In genomic region chr3:10164546-10165393, GRCh38 we compare ENCODE assay signal across 8 cellular contexts. TPM values are rescaled to one million over a fixed set of nuclear protein-coding genes. Genes with fewer than 3 reads are reported as not detected.
DNase-seq lines count a peak whose midpoint lies in the region; ATAC-seq and TF ChIP-seq lines count a peak whose summit lies in the region.

TSS of gene IRAK2 (plus strand) at chr3:10164919. CDS start at chr3:10164955, 36 bp downstream.

- H3K4me3 ChIP-seq in HUES6 (ENCODE audit: low read depth, low read length) = peak within 1 kb of the TSS; percentile 86
- H3K4me3 ChIP-seq in WI38 (ENCODE audit: low read depth, low read length) = peak within 1 kb of the TSS; percentile 83
- peak within 1 kb of the TSS; percentile 81 to 95 (median 83) for H3K4me3 ChIP-seq in spleen

- DNase-seq in Caki2 (ENCODE audit: low read depth) = peak; percentile 49
- DNase-seq in central memory CD8-positive, alpha-beta T cell (ENCODE audit: low spot score in 2 of 2) = peak; percentile 23 to 33
- peak; percentile 81 for DNase-seq in islet precursor cell
- DNase-seq in spleen = peak; percentile 95
- DNase-seq in NCI-H1694 (lab: John Stamatoyannopoulos, UW) = no peak

- no peaks in the 10 kb centered on the region for H3K36me3 ChIP-seq in HUES6 (ENCODE audit: control insufficient read depth, insufficient read depth, low read length)
- H3K36me3 ChIP-seq in spleen = peaks cover 0 to 12% (median 0%) of the 10 kb centered on the region in 6 donors

- H3K27ac ChIP-seq in HUES6 (ENCODE audit: low read depth, low read length) (no peak within 1 kb of the TSS), spleen (peak within 1 kb of the TSS; percentile 63 to 92 (median 84))

- peaks cover 7% of the 10 kb centered on the region for H3K4me1 Mint-ChIP-seq in central memory CD8-positive, alpha-beta T cell

- in situ Hi-C loops in Caki2 (cut with HindIII; ENCODE audit: low pct_unique_long_range_greater_than_20kb, low sequenced_read_pairs) = no loop called here

- H3K27ac Mint-ChIP-seq in central memory CD8-positive, alpha-beta T cell (ENCODE audit: low read depth) = no peak within 1 kb of the TSS

- TF ChIP-seq CTCF in WI38 (IDR thresholded peaks at IDR 0.05; ENCODE audit: low read depth, low read length) (peak; percentile 52), spleen (IDR thresholded peaks at IDR 0.05 in 8 of 11, conservative IDR thresholded peaks at IDR 0.05 in 3 of 11) (peak; percentile 58 to 98 (median 95))

- no peaks in the 10 kb centered on the region for H3K27me3 Mint-ChIP-seq in central memory CD8-positive, alpha-beta T cell

- H3K27me3 ChIP-seq in HUES6 (ENCODE audit: control insufficient read depth, insufficient read depth, low read length) (peaks cover 6% of the 10 kb centered on the region), spleen (replicated peaks in 1 of 7) (no peaks in the 10 kb centered on the region)

- intact Hi-C loops in spleen (cut with DNase I; ENCODE audit: low total_unique reads) = loop anchor here (10.0 kb wide), 1 partner anchor 60 kb away; no protein-coding TSS in a partner anchor

- H3K9me3 Mint-ChIP-seq in central memory CD8-positive, alpha-beta T cell = peaks cover 7% of the 10 kb centered on the region

- peak within 1 kb of the TSS; percentile 71 for H3K4me3 Mint-ChIP-seq in central memory CD8-positive, alpha-beta T cell

- no peaks in the 10 kb centered on the region for H3K4me1 ChIP-seq in HUES6 (ENCODE audit: control insufficient read depth, insufficient read depth, low read length)
- H3K4me1 ChIP-seq in spleen = peaks cover 3 to 75% (median 34%) of the 10 kb centered on the region in 6 donors

- WGBS in spleen, 5 donors = 2 to 7% (median 3%) methylated on average over 27 to 76 of the region's 76 CpGs

- TF ChIP-seq POLR2A in spleen (IDR thresholded peaks at IDR 0.05) = no peak

- peak; percentile 82 for ATAC-seq in GM21360 (IDR thresholded peaks at IDR 0.05; ENCODE audit: unreplicated experiment)
- peak; percentile 78 for ATAC-seq in central memory CD8-positive, alpha-beta T cell (replicated peaks; ENCODE audit: extremely low read depth, poor library complexity, severe bottlenecking)

- H3K9me3 ChIP-seq in HUES6 (ENCODE audit: control insufficient read depth, insufficient read depth, low read depth, low read length) (peaks cover 17% of the 10 kb centered on the region), spleen (peaks cover 0 to 15% (median 12%) of the 10 kb centered on the region in 8 donors)

- peak within 1 kb of the TSS; percentile 65 for H3K9ac ChIP-seq in HUES6 (ENCODE audit: low read length)

- peaks cover 4% of the 10 kb centered on the region for H3K36me3 Mint-ChIP-seq in central memory CD8-positive, alpha-beta T cell (ENCODE audit: insufficient read depth)

RNA-seq across cellular contexts. Expression of gene IRAK2, which starts in this region (rescaled TPM):
- total RNA-seq in Caki2 (2014; rRNA removed; shearing (Covaris generic); ENCODE audit: low replicate concordance) = 7.6 and 8.3 TPM in 2 replicates
- 10 to 100 TPM in 3 of 7 donors, 1 to 10 TPM in 4; 4.8 to 11.8 (median 9.4) TPM for total RNA-seq in spleen
- 1 to 10 TPM; 1.4 to 3.4 (median 2.7) TPM for polyA plus RNA-seq in spleen
